ENCODE assay signal across 1 cellular context in genomic region chr11:7987560-7987883, GRCh38.
TF ChIP-seq lines count a peak whose summit lies in the region.

No MANE protein-coding gene starts in this region.

TF ChIP-seq in H1, 55 proteins besides CTCF, POLR2A, EP300 and RAD21:
- TF ChIP-seq PHF8 (conservative IDR thresholded peaks at IDR 0.05; ENCODE audit: low read depth, low read length): peak; percentile 37
- 0 out of 2 replicates have a peak, but pooled peaks have one; percentile 15 for TF ChIP-seq KDM5A (IDR thresholded peaks at IDR 0.05; ENCODE audit: low read length)
TF ChIP-seq in H1: peak in this region for 2; not testable (repeated sequence) for 53.
